Comparison of ENCODE assay signal across 8 cellular contexts in genomic region chr6:33711140-33712129, GRCh38. TPM values are rescaled to one million over a fixed set of nuclear protein-coding genes. Genes with fewer than 3 reads are reported as not detected.
DNase-seq lines count a peak whose midpoint lies in the region; ATAC-seq and TF ChIP-seq lines count a peak whose summit lies in the region.

UQCC2 (minus strand) TSS chr6:33711700; CDS start chr6:33711686, 14 bp downstream.

- TF ChIP-seq CTCF in GM12875 (IDR thresholded peaks at IDR 0.05; ENCODE audit: borderline replicate concordance, insufficient read depth, low read depth, low read length) (peak; percentile 60), adrenal gland (IDR thresholded peaks at IDR 0.05) (peak; percentile 35 to 65 (median 58)), heart right ventricle (IDR thresholded peaks at IDR 0.05) (peak; percentile 44 to 95 (median 69)), upper lobe of right lung (IDR thresholded peaks at IDR 0.05) (peak; percentile 69)

- ATAC-seq in HG02852 (IDR thresholded peaks at IDR 0.05; ENCODE audit: unreplicated experiment) (peak; percentile 88), heart right ventricle (peak; percentile 93 to 99 (median 98)), upper lobe of right lung (peak; percentile 99)

- TF ChIP-seq POLR2A in adrenal gland (IDR thresholded peaks at IDR 0.05) = peak; percentile 43 to 47

- H3K36me3 ChIP-seq in adrenal gland (replicated peaks in 1 of 2) (peaks cover 0 to 15% of the 10 kb centered on the region in 2 donors), heart right ventricle (peaks cover 0 to 30% (median 0%) of the 10 kb centered on the region in 9 donors), upper lobe of right lung (no peaks in the 10 kb centered on the region)

- H3K27me3 ChIP-seq in adrenal gland (no peaks in the 10 kb centered on the region), heart right ventricle (no peaks in the 10 kb centered on the region), upper lobe of right lung (no peaks in the 10 kb centered on the region)

- intact Hi-C loops in adrenal gland (cut with DNase I) (no loop called here), heart right ventricle (cut with DNase I) (loop anchor here in 6 of 10 donors (1.0 to 5.0 kb wide), 5 partner anchors 33 to 51 kb away; no protein-coding TSS in a partner anchor), posterior vena cava (cut with DNase I) (no loop called here), upper lobe of right lung (cut with DNase I) (no loop called here)

- 1 to 10% (median 3%) methylated on average over 14 to 73 of the region's 73 CpGs for WGBS in adrenal gland, 4 donors
- 2% methylated on average over 72 to 73 of the region's 73 CpGs for WGBS in heart right ventricle, 2 donors

- DNase-seq in NCI-H146 (lab: John Stamatoyannopoulos, UW) = peak; percentile 97
- DNase-seq in T-helper 1 cell = peak; percentile 97 to 98 (median 97)
- peak; percentile 96 to 98 (median 97) for DNase-seq in adrenal gland
- peak; percentile 97 to 99 for DNase-seq in heart right ventricle
- DNase-seq in posterior vena cava (ENCODE audit: low spot score) = peak; percentile 99
- DNase-seq in upper lobe of right lung = peak; percentile 99

- H3K27ac ChIP-seq in adrenal gland = peak within 1 kb of the TSS; percentile 76 to 96 (median 86)
- H3K27ac ChIP-seq in heart right ventricle = peak within 1 kb of the TSS; percentile 46 to 96 (median 94)
- peak within 1 kb of the TSS; percentile 79 for H3K27ac ChIP-seq in upper lobe of right lung

- peak within 1 kb of the TSS; percentile 68 for H3K4me3 ChIP-seq in GM12875 (ENCODE audit: low read depth, low read length)
- H3K4me3 ChIP-seq in adrenal gland = peak within 1 kb of the TSS; percentile 73 to 94 (median 84)
- H3K4me3 ChIP-seq in heart right ventricle = peak within 1 kb of the TSS; percentile 41 to 86 (median 71)
- H3K4me3 ChIP-seq in upper lobe of right lung = peak within 1 kb of the TSS; percentile 67

- H3K4me1 ChIP-seq in adrenal gland (replicated peaks in 1 of 2) (peaks cover 3 to 25% of the 10 kb centered on the region in 2 donors), heart right ventricle (peaks cover 6 to 48% (median 33%) of the 10 kb centered on the region in 9 donors), upper lobe of right lung (peaks cover 8% of the 10 kb centered on the region)

- H3K9me3 ChIP-seq in adrenal gland (replicated peaks in 1 of 3) (no peaks in the 10 kb centered on the region), heart right ventricle (no peaks in the 10 kb centered on the region), upper lobe of right lung (no peaks in the 10 kb centered on the region)

RNA-seq across cellular contexts. Expression of gene UQCC2, which starts in this region (rescaled TPM):
- total RNA-seq in adrenal gland (10 to 100 TPM in 7 of 8 donors, 1 to 10 TPM in 1; 7.4 to 89.8 (median 50.8) TPM), heart right ventricle (100 to 1,000 TPM; 222 to 328 (median 245) TPM), posterior vena cava (10 to 100 TPM; 39.7 to 42.3 TPM), upper lobe of right lung (40.6 TPM)
- polyA plus RNA-seq in adrenal gland (100 to 1,000 TPM in 2 of 3 donors, 10 to 100 TPM in 1; 74.9 to 214 (median 168) TPM), heart right ventricle (100 to 1,000 TPM; 200 to 598 TPM)

Comparison
In these comparisons a context has a peak if more than half of its experiments do, and no peak if none do; other contexts are left out.
1. Peak in every context shown above with its lines: DNase-seq, ATAC-seq, H3K4me3 ChIP-seq and H3K27ac ChIP-seq.
2. intact Hi-C loops: an anchor here in heart right ventricle (1.0 to 5.0 kb wide); none called in adrenal gland, posterior vena cava and upper lobe of right lung.